ENCODE assay signal across 19 cellular contexts in genomic region chr4:69335491-69335890, GRCh38. TPM values are rescaled to one million over a fixed set of nuclear protein-coding genes. Genes with fewer than 3 reads are reported as not detected.
DNase-seq lines count a peak whose midpoint lies in the region; TF ChIP-seq lines count a peak whose summit lies in the region.
"Not testable (repeated sequence)": the region's sequence is repeated elsewhere in the genome, so short reads cannot be mapped to it uniquely, and the experiment has no call there.
"Had no signal": no experiment of that assay in that cellular context is flagged by ENCODE, and none has a peak within 500 bp of the region (broad histone marks: within the 10 kb centered on the region; RNA-seq: fewer than 3 reads in every experiment).

No MANE protein-coding gene starts in this region.

- H3K27ac Mint-ChIP-seq in nephron: peak overlapping the region in 2 of 3 experiments; percentile 8 to 62

- H3K27ac ChIP-seq in OCI-LY1 (ENCODE audit: low read depth, low read length, poor library complexity, severe bottlenecking); VCaP; colonic mucosa; hepatocyte: not testable (repeated sequence)

- H4K20me1 ChIP-seq in OCI-LY1 (ENCODE audit: insufficient read depth, low read length); hepatocyte (ENCODE audit: insufficient read depth, poor library complexity, severe bottlenecking): not testable (repeated sequence)

- not testable (repeated sequence) for H3K9me2 ChIP-seq in OCI-LY1 (ENCODE audit: low read depth, low read length); hepatocyte (replicated peaks; ENCODE audit: insufficient read depth)

- peak; percentile 20 for DNase-seq in DMS53 (lab: John Stamatoyannopoulos, UW)
- DNase-seq in KBM-7: peak; percentile 83
- not testable (repeated sequence) for DNase-seq in colonic mucosa
- peak; percentile 11 for DNase-seq in hepatocyte (ENCODE audit: low spot score)

- TF ChIP-seq CTCF in OCI-LY1 (IDR thresholded peaks at IDR 0.05; ENCODE audit: low read length): 0 out of 2 replicates have a peak, but pooled peaks have one; percentile 10
- peak; percentile 59 for TF ChIP-seq CTCF in VCaP (conservative IDR thresholded peaks at IDR 0.05)
- TF ChIP-seq CTCF in colonic mucosa (IDR thresholded peaks at IDR 0.05): peak; percentile 21
- peak; percentile 50 for TF ChIP-seq CTCF in hepatocyte (IDR thresholded peaks at IDR 0.05; ENCODE audit: poor library complexity)
- peak; percentile 29 to 37 (median 32) for TF ChIP-seq CTCF in nephron (IDR thresholded peaks at IDR 0.05; ENCODE audit: unreplicated experiment in 3 of 3)

- not testable (repeated sequence) for H3K9ac ChIP-seq in OCI-LY1 (ENCODE audit: low read length); colonic mucosa (ENCODE audit: low read depth in 2 of 2, low read length in 2 of 2)

- not testable (repeated sequence) for H3K4me1 ChIP-seq in OCI-LY1 (ENCODE audit: insufficient read depth, low read length, severe bottlenecking); colonic mucosa; hepatocyte (ENCODE audit: insufficient read depth)

- not testable (repeated sequence) for H3K4me1 Mint-ChIP-seq in nephron

- not testable (repeated sequence) for H3K36me3 Mint-ChIP-seq in nephron (ENCODE audit: low read depth)

- not testable (repeated sequence) for H3K79me2 ChIP-seq in OCI-LY1 (ENCODE audit: insufficient read depth, low read length); hepatocyte

- H3K36me3 ChIP-seq in OCI-LY1 (ENCODE audit: insufficient read depth, low read length); colonic mucosa; hepatocyte (replicated peaks; ENCODE audit: insufficient read depth, low read depth): not testable (repeated sequence)

- not testable (repeated sequence) for H3F3A ChIP-seq in OCI-LY1 (ENCODE audit: insufficient read depth, low read length)

- H3K4me3 Mint-ChIP-seq in nephron: not testable (repeated sequence)

- H3K9me3 Mint-ChIP-seq in nephron: not testable (repeated sequence)

- H3K4me3 ChIP-seq in OCI-LY1 (ENCODE audit: low read depth, low read length, poor library complexity, severe bottlenecking); colonic mucosa; hepatocyte: not testable (repeated sequence)

- intact Hi-C loops in colonic mucosa (cut with DNase I): not testable (repeated sequence)

- H3K9me3 ChIP-seq in OCI-LY1 (ENCODE audit: low read length); colonic mucosa; hepatocyte (ENCODE audit: low read depth): not testable (repeated sequence)

- H2AFZ ChIP-seq in OCI-LY1 (ENCODE audit: low read length): not testable (repeated sequence)
- peak overlapping the region; percentile 81 for H2AFZ ChIP-seq in hepatocyte

- not testable (repeated sequence) for H3K27me3 ChIP-seq in OCI-LY1 (ENCODE audit: insufficient read depth, low read length); colonic mucosa; hepatocyte

- not testable (repeated sequence) for H3K27me3 Mint-ChIP-seq in nephron (ENCODE audit: low read depth)

- in situ Hi-C loops in KBM-7 (cut with MboI; ENCODE audit: low pct_unique_long_range_greater_than_20kb, low sequenced_read_pairs): not testable (repeated sequence)

- H3K4me2 ChIP-seq in OCI-LY1 (ENCODE audit: low read length); hepatocyte: not testable (repeated sequence)

RNA-seq across cellular contexts. Expression of gene UGT2B28, which starts 55.2 kb away (rescaled TPM):
- total RNA-seq in colonic mucosa: not detected
- total RNA-seq in hepatocyte: 0.73 and 1.0 TPM in 2 replicates
- 0.62 TPM in 1 of 2 replicates, not detected in the other for polyA plus RNA-seq in hepatocyte
- total RNA-seq: A673; activated T-helper 17 cell treated with anti-CD3 and anti-CD28 coated beads, Interleukin-2, amount 50 U/mL, for 72 hours; adrenal gland; CD4-positive, alpha-beta T cell; Daoy; fibroblast of villous mesenchyme; H4; natural killer cell; ovary; Right ventricle myocardium superior; upper lobe of right lung had no signal
- polyA plus RNA-seq: adrenal gland, esophagus, ovary had no signal
